1 cellular context compared by ENCODE assay signal in the genomic region with DNA sequence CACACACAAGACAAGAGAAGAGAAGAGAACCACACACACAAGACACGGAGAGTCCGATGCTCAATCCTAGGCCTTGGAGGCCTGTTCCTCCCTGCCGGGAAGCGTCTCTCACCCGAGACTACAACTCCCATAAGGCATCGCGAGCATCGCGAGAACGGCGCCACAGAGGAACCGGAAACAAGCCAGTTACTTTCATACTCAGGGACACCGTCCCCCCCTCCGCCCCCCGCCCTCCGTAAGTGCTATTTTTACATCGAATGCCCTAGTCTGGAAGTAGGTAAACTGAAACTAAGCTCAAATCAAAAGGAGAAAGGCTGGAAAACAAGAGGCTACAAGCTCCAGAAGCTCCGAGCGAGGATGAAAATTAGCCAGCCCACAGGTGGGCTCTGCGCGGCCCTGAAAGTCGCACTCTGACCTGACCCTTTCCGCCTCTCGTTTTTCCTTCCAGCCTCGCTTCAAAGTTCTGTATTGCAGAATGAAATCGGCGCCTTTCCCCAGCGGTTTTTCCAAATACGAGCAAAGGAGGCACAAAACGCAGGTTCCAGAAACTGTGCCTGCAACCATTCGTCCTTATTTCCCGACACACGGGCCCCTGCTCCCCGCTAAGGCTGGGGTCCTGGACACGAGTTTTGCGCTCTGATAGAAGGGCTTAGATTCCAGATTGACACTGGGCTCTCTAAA.
TF ChIP-seq lines count a peak whose summit lies in the region.

No MANE protein-coding gene starts in this region.

TF ChIP-seq in K562, 482 proteins besides CTCF, POLR2A, EP300 and RAD21 (continued from another document and continues in another):
- no peak for TF ChIP-seq RREB1 (CRISPR knock-in tag; IDR thresholded peaks at IDR 0.05)
- peak in 1 of 2 experiments; percentile 37; a peak in 1 of 4 replicates for TF ChIP-seq TRIM24 (IDR thresholded peaks at IDR 0.05)
- no peak for TF ChIP-seq SRSF7 (optimal IDR thresholded peaks at IDR 0.05; ENCODE audit: low read depth, low read length)
- TF ChIP-seq ZNF12 (CRISPR knock-in tag; IDR thresholded peaks at IDR 0.05), result no peak; the same call in 1 of the 2 replicates
- TF ChIP-seq HLTF (IDR thresholded peaks at IDR 0.05), result no peak
- TF ChIP-seq CHCHD3 (CRISPR knock-in tag; IDR thresholded peaks at IDR 0.05), result no peak
- no peak for TF ChIP-seq ZNF785 (CRISPR knock-in tag; IDR thresholded peaks at IDR 0.05)
- TF ChIP-seq, protein P1, sequence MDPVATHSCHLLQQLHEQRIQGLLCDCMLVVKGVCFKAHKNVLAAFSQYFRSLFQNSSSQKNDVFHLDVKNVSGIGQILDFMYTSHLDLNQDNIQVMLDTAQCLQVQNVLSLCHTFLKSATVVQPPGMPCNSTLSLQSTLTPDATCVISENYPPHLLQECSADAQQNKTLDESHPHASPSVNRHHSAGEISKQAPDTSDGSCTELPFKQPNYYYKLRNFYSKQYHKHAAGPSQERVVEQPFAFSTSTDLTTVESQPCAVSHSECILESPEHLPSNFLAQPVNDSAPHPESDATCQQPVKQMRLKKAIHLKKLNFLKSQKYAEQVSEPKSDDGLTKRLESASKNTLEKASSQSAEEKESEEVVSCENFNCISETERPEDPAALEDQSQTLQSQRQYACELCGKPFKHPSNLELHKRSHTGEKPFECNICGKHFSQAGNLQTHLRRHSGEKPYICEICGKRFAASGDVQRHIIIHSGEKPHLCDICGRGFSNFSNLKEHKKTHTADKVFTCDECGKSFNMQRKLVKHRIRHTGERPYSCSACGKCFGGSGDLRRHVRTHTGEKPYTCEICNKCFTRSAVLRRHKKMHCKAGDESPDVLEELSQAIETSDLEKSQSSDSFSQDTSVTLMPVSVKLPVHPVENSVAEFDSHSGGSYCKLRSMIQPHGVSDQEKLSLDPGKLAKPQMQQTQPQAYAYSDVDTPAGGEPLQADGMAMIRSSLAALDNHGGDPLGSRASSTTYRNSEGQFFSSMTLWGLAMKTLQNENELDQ (CRISPR knock-in tag; IDR thresholded peaks at IDR 0.05; ENCODE audit: borderline replicate concordance), result no peak
- TF ChIP-seq ZNF75A (CRISPR knock-in tag; IDR thresholded peaks at IDR 0.05), result no peak
- TF ChIP-seq CSDE1 (IDR thresholded peaks at IDR 0.05), result no peak
- TF ChIP-seq HDAC2 (IDR thresholded peaks at IDR 0.05), result peak; percentile 51; the same call in 1 of the 2 replicates
- TF ChIP-seq PTTG1 (tag; IDR thresholded peaks at IDR 0.05; ENCODE audit: low read depth), result no peak
- TF ChIP-seq ELK3 (CRISPR knock-in tag; IDR thresholded peaks at IDR 0.05), result no peak
- TF ChIP-seq PHF8 (IDR thresholded peaks at IDR 0.05; ENCODE audit: borderline replicate concordance, low read length), result peak; percentile 89
- TF ChIP-seq BMI1 (IDR thresholded peaks at IDR 0.05; ENCODE audit: low read length), result no peak
- TF ChIP-seq PCBP1 (IDR thresholded peaks at IDR 0.05; ENCODE audit: low read depth, low read length, poor library complexity, severe bottlenecking), result no peak
- no peak for TF ChIP-seq MAFG (tag; conservative IDR thresholded peaks at IDR 0.05)
- TF ChIP-seq KLF16 (IDR thresholded peaks at IDR 0.05), result no peak
- no peak for TF ChIP-seq ZNF277 (CRISPR knock-in tag; IDR thresholded peaks at IDR 0.05; ENCODE audit: borderline replicate concordance)
- no peak; the same call in 1 of the 2 replicates for TF ChIP-seq CC2D1A (IDR thresholded peaks at IDR 0.05)
- TF ChIP-seq CCNT2 (IDR thresholded peaks at IDR 0.05; ENCODE audit: borderline replicate concordance, extremely low read depth, insufficient read length, low read depth, low read length), result no peak
- peak; percentile 86 for TF ChIP-seq SPI1 (IDR thresholded peaks at IDR 0.05; ENCODE audit: borderline replicate concordance, low read depth, low read length)
- TF ChIP-seq, protein P2, sequence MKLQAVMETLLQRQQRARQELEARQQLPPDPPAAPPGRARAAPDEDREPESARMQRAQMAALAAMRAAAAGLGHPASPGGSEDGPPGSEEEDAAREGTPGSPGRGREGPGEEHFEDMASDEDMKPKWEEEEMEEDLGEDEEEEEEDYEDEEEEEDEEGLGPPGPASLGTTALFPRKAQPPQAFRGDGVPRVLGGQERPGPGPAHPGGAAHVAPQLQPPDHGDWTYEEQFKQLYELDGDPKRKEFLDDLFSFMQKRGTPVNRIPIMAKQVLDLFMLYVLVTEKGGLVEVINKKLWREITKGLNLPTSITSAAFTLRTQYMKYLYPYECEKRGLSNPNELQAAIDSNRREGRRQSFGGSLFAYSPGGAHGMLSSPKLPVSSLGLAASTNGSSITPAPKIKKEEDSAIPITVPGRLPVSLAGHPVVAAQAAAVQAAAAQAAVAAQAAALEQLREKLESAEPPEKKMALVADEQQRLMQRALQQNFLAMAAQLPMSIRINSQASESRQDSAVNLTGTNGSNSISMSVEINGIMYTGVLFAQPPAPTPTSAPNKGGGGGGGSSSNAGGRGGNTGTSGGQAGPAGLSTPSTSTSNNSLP (IDR thresholded peaks at IDR 0.05; ENCODE audit: borderline replicate concordance, low read depth, low read length), result no peak
- no peak for TF ChIP-seq ILF3 (IDR thresholded peaks at IDR 0.05; ENCODE audit: borderline replicate concordance)
- TF ChIP-seq BDP1 (IDR thresholded peaks at IDR 0.05; ENCODE audit: insufficient read depth, insufficient read length), result no peak
- no peak for TF ChIP-seq PRPF4 (IDR thresholded peaks at IDR 0.05; ENCODE audit: insufficient read depth, low read depth, low read length, poor library complexity, severe bottlenecking)
- TF ChIP-seq FOXJ2 (tag; IDR thresholded peaks at IDR 0.05), result no peak
- TF ChIP-seq ZC3H8 (IDR thresholded peaks at IDR 0.05), result no peak
- peak; percentile 33 for TF ChIP-seq TBP (optimal IDR thresholded peaks at IDR 0.05; ENCODE audit: low read depth, low read length)
- no peak for TF ChIP-seq GATAD2B (IDR thresholded peaks at IDR 0.05; ENCODE audit: borderline replicate concordance)
- TF ChIP-seq, protein P3, sequence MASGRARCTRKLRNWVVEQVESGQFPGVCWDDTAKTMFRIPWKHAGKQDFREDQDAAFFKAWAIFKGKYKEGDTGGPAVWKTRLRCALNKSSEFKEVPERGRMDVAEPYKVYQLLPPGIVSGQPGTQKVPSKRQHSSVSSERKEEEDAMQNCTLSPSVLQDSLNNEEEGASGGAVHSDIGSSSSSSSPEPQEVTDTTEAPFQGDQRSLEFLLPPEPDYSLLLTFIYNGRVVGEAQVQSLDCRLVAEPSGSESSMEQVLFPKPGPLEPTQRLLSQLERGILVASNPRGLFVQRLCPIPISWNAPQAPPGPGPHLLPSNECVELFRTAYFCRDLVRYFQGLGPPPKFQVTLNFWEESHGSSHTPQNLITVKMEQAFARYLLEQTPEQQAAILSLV (tag; IDR thresholded peaks at IDR 0.05), result no peak
- TF ChIP-seq TBL1XR1 (IDR thresholded peaks at IDR 0.05; ENCODE audit: low read length in 2 of 2), result no peak
- TF ChIP-seq SMARCB1 (IDR thresholded peaks at IDR 0.05; ENCODE audit: insufficient read length, low read depth), result no peak
- no peak for TF ChIP-seq ZBTB1 (CRISPR knock-in tag; IDR thresholded peaks at IDR 0.05; ENCODE audit: borderline replicate concordance, low read depth)
- TF ChIP-seq TEAD4 (IDR thresholded peaks at IDR 0.05; ENCODE audit: low read length), result no peak; the same call in 1 of the 2 replicates
- TF ChIP-seq TEAD4 (CRISPR knock-in tag; IDR thresholded peaks at IDR 0.05; ENCODE audit: borderline replicate concordance), result no peak
- TF ChIP-seq ZNF561 (CRISPR knock-in tag; conservative IDR thresholded peaks at IDR 0.05), result no peak
- TF ChIP-seq ETS2 (tag; IDR thresholded peaks at IDR 0.05; ENCODE audit: borderline replicate concordance, poor library complexity, severe bottlenecking), result no peak
- peak; percentile 76 for TF ChIP-seq CXXC5 (CRISPR knock-in tag; IDR thresholded peaks at IDR 0.05)
- TF ChIP-seq TCF7L2 (IDR thresholded peaks at IDR 0.05; ENCODE audit: low read depth, low read length), result no peak
- no peak for TF ChIP-seq TFAM (CRISPR knock-in tag; conservative IDR thresholded peaks at IDR 0.05)
- TF ChIP-seq ZFP36 (IDR thresholded peaks at IDR 0.05; ENCODE audit: low read depth, low read length, partially characterized antibody), result no peak
- TF ChIP-seq NR0B1 (IDR thresholded peaks at IDR 0.05; ENCODE audit: partially characterized antibody), result no peak
- TF ChIP-seq ELF4 (CRISPR knock-in tag; IDR thresholded peaks at IDR 0.05), result 0 out of 2 replicates have a peak, but pooled peaks have one; percentile 60
- no peak for TF ChIP-seq ZBTB17 (CRISPR knock-in tag; IDR thresholded peaks at IDR 0.05)
- TF ChIP-seq ZNF347 (CRISPR knock-in tag; IDR thresholded peaks at IDR 0.05; ENCODE audit: low read depth), result no peak
- no peak for TF ChIP-seq RBM15 (IDR thresholded peaks at IDR 0.05; ENCODE audit: insufficient read depth, low read length)
- TF ChIP-seq, protein P4, sequence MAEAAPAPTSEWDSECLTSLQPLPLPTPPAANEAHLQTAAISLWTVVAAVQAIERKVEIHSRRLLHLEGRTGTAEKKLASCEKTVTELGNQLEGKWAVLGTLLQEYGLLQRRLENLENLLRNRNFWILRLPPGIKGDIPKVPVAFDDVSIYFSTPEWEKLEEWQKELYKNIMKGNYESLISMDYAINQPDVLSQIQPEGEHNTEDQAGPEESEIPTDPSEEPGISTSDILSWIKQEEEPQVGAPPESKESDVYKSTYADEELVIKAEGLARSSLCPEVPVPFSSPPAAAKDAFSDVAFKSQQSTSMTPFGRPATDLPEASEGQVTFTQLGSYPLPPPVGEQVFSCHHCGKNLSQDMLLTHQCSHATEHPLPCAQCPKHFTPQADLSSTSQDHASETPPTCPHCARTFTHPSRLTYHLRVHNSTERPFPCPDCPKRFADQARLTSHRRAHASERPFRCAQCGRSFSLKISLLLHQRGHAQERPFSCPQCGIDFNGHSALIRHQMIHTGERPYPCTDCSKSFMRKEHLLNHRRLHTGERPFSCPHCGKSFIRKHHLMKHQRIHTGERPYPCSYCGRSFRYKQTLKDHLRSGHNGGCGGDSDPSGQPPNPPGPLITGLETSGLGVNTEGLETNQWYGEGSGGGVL (CRISPR knock-in tag; IDR thresholded peaks at IDR 0.05), result no peak
- TF ChIP-seq PTBP1 (IDR thresholded peaks at IDR 0.05; ENCODE audit: low read depth, low read length), result 0 out of 2 replicates have a peak, but pooled peaks have one; percentile 76
